22 cellular contexts compared by ENCODE assay signal in the genomic region with DNA sequence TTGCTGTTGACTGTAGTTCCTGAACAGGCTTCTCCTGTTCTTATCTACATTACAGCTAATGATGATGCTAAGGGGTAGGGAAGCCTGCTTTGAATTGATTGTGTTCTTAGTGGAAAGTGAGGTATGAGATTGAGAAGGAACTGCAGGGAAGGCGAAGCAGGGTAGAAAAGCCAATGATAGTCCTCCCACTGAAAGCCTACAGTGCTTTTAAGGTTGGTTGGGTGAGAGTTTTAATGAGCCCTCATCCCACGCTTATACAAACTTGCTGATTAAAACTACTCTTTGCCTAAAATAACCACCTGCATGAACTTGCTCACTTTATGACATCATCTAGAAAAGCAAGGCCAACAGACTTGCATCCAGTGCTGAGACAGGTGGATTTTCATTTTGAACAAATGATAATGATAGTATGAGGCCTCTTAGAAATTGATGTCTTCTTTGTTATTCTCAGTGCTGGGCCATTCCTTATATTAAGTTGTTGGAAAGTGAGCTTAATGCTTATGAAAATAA.
"Had no signal": no experiment of that assay in that cellular context is flagged by ENCODE, and none has a peak within 500 bp of the region (broad histone marks: within the 10 kb centered on the region; RNA-seq: fewer than 3 reads in every experiment).

No MANE protein-coding gene starts in this region.

- H3K4me2 ChIP-seq: SK-N-SH had no signal

- H3K4me1 Mint-ChIP-seq: T-cell had no signal

- H3K27ac Mint-ChIP-seq: T-cell had no signal

- H3K27me3 Mint-ChIP-seq: T-cell had no signal

- H3K9ac ChIP-seq: SK-N-SH had no signal

- H3K9me2 ChIP-seq: SK-N-SH had no signal

- ATAC-seq: Panc1, PC-3, T-cell had no signal

- H3K4me3 Mint-ChIP-seq: T-cell had no signal

- H3K36me3 Mint-ChIP-seq: T-cell had no signal

- H3K27ac ChIP-seq: HL-60, RWPE1 had no signal

- H3K9me3 ChIP-seq: SK-N-SH had no signal

- DNase-seq: IMR-90; Kasumi-1; KG1; MM.1S; NCI-H1092 treated with DMSO at 0.1 percent for 48 hours; NCI-H1436; NCI-H1694 treated with DMSO at 0.1 percent for 48 hours; NCI-H1930; NCI-H2107; NCI-H2227 treated with DMSO at 0.1 percent for 48 hours; NCI-H524; NCI-H526 treated with DMSO at 0.1 percent for 48 hours; NCI-H748 treated with DMSO at 0.1 percent for 48 hours; NK-92 treated with Interleukin-12 subunit alpha and Interleukin-12 subunit beta, amount 100 ng/mL, for 24 hours; PC-3; SHP77; SK-N-SH; SW 1271; T-cell had no signal
